1 cellular context compared by ENCODE assay signal in the genomic region with DNA sequence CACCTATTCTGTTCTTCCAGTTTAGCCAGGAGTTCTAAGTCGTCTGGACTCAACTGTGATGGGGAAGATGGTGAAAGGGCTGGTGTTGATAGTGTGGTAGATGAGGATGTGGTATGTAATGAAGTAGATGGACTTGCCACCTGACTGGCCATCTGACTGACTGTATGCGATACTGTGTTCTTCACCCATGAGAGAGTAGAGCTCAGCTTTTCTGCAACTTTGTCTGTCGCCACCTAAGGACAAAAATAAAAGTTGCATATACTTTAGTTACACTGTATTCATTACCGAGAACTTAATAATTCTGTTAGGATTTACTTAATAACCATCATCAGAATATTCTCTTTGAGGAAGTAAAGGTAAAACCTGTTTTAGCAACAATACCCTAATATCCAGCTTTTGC.
TF ChIP-seq lines count a peak whose summit lies in the region.

No MANE protein-coding gene starts in this region.

TF ChIP-seq in H1, 55 proteins besides CTCF, POLR2A, EP300 and RAD21:
- TF ChIP-seq SRF (IDR thresholded peaks at IDR 0.05; ENCODE audit: low read depth, low read length) = no peak
- TF ChIP-seq, protein P1, sequence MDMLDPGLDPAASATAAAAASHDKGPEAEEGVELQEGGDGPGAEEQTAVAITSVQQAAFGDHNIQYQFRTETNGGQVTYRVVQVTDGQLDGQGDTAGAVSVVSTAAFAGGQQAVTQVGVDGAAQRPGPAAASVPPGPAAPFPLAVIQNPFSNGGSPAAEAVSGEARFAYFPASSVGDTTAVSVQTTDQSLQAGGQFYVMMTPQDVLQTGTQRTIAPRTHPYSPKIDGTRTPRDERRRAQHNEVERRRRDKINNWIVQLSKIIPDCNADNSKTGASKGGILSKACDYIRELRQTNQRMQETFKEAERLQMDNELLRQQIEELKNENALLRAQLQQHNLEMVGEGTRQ (IDR thresholded peaks at IDR 0.05; ENCODE audit: low read length) = 0 out of 2 replicates have a peak, but pooled peaks have one; percentile 11
TF ChIP-seq in H1: peak in this region for 1.
